Comparison of ENCODE assay signal across 24 cellular contexts in genomic region chr20:39669659-39670058, GRCh38.
"Had no signal": no experiment of that assay in that cellular context is flagged by ENCODE, and none has a peak within 500 bp of the region (broad histone marks: within the 10 kb centered on the region; RNA-seq: fewer than 3 reads in every experiment).

No MANE protein-coding gene starts in this region.

- ATAC-seq: effector memory CD8-positive, alpha-beta T cell; esophagus mucosa; foreskin keratinocyte; gastrocnemius medialis; gastroesophageal sphincter; heart left ventricle; heart right ventricle had no signal

- H3K27me3 ChIP-seq: colonic mucosa, esophagus muscularis mucosa, esophagus squamous epithelium, foreskin keratinocyte, gastrocnemius medialis, gastroesophageal sphincter had no signal

- H3K27ac ChIP-seq: colonic mucosa, coronary artery, dorsolateral prefrontal cortex, epithelial cell of prostate, esophagus muscularis mucosa, esophagus squamous epithelium, foreskin keratinocyte, gastrocnemius medialis, gastroesophageal sphincter, heart left ventricle, heart right ventricle had no signal

- H3K36me3 ChIP-seq: colonic mucosa, esophagus muscularis mucosa, esophagus squamous epithelium, gastrocnemius medialis, gastroesophageal sphincter, heart left ventricle, heart right ventricle had no signal

- DNase-seq: colonic mucosa; cortex of kidney; dermis blood vessel endothelial cell; dorsolateral prefrontal cortex; effector CD4-positive, alpha-beta T cell; effector CD8-positive, alpha-beta T cell; effector memory CD4-positive, alpha-beta T cell; effector memory CD8-positive, alpha-beta T cell; endodermal cell; erythroblast; esophagus squamous epithelium; foreskin fibroblast; foreskin keratinocyte; foreskin melanocyte; gastrocnemius medialis; glutamatergic neuron; head of caudate nucleus; heart left ventricle; heart right ventricle had no signal

- H3K4me3 ChIP-seq: colonic mucosa, coronary artery, dorsolateral prefrontal cortex, esophagus muscularis mucosa, esophagus squamous epithelium, gastrocnemius medialis, gastroesophageal sphincter, heart left ventricle, heart right ventricle had no signal

- H3K4me1 ChIP-seq: colonic mucosa, esophagus muscularis mucosa, foreskin keratinocyte, gastrocnemius medialis, gastroesophageal sphincter, heart left ventricle, heart right ventricle had no signal

- H3K9me3 ChIP-seq: colonic mucosa, esophagus muscularis mucosa, esophagus squamous epithelium, gastrocnemius medialis, gastroesophageal sphincter, heart left ventricle, heart right ventricle had no signal
